In genomic region chr14:56532546-56532945, GRCh38 we compare ENCODE assay signal across 36 cellular contexts.
"Had no signal": no experiment of that assay in that cellular context is flagged by ENCODE, and none has a peak within 500 bp of the region (broad histone marks: within the 10 kb centered on the region; RNA-seq: fewer than 3 reads in every experiment).

No MANE protein-coding gene starts in this region.

- H3K27ac Mint-ChIP-seq: activated CD4-positive, alpha-beta memory T cell treated with anti-CD3 and anti-CD28 coated beads, Interleukin-2, amount 10 ng/mL, durations not matched to agents 7 days and 5 days; activated CD4-positive, alpha-beta T cell treated with anti-CD3 and anti-CD28 coated beads for 36 hours; activated CD4-positive, alpha-beta T cell treated with anti-CD3 and anti-CD28 coated beads, Interleukin-2, amount 10 ng/mL, durations not matched to agents 7 days and 5 days; activated CD8-positive, alpha-beta memory T cell treated with anti-CD3 and anti-CD28 coated beads, Interleukin-2, amount 10 ng/mL, durations not matched to agents 7 days and 5 days; activated CD8-positive, alpha-beta T cell treated with anti-CD3 and anti-CD28 coated beads, Interleukin-2, amount 10 ng/mL, durations not matched to agents 7 days and 5 days; activated naive CD4-positive, alpha-beta T cell treated with anti-CD3 and anti-CD28 coated beads, Interleukin-2, amount 10 ng/mL, durations not matched to agents 7 days and 5 days; activated naive CD4-positive, alpha-beta T cell treated with anti-CD3 and anti-CD28 coated beads, Interleukin-2, amount 50 U/mL, for 24 hours; activated naive CD8-positive, alpha-beta T cell; activated T-cell treated with anti-CD3 and anti-CD28 coated beads, Interleukin-2, amount 50 U/mL, for 24 hours; activated T-helper 2 cell treated with anti-CD3 and anti-CD28 coated beads, Interferon-gamma antibody, Interleukin-2, Interleukin-4, amounts not matched to agents 10 μg/mL and 5 μg/mL and 100 μg/mL, durations not matched to agents 14 hours and 24 hours and 36 hours; T-helper 1 cell treated with Interleukin-12 subunit alpha and Interleukin-12 subunit beta and Interleukin-4 antibody, amounts not matched to agents 30 μg/mL and 1 μg/mL, for 36 hours; T-helper 2 cell treated with Interferon-gamma antibody and Interleukin-4, amounts not matched to agents 5 μg/mL and 100 μg/mL, for 36 hours; WTC11 had no signal

- H3K9me3 ChIP-seq: adrenal gland, body of pancreas, breast epithelium had no signal

- H3K4me1 ChIP-seq: adrenal gland, body of pancreas, breast epithelium had no signal

- H3K36me3 Mint-ChIP-seq: activated CD8-positive, alpha-beta memory T cell treated with anti-CD3 and anti-CD28 coated beads, Interleukin-2, amount 10 ng/mL, durations not matched to agents 7 days and 5 days; activated naive CD4-positive, alpha-beta T cell treated with anti-CD3 and anti-CD28 coated beads, Interleukin-2, amount 10 ng/mL, durations not matched to agents 7 days and 5 days; activated naive CD4-positive, alpha-beta T cell treated with anti-CD3 and anti-CD28 coated beads, Interleukin-2, amount 50 U/mL, for 24 hours; activated naive CD8-positive, alpha-beta T cell; WTC11 had no signal

- H3K4me3 Mint-ChIP-seq: activated CD4-positive, alpha-beta memory T cell treated with anti-CD3 and anti-CD28 coated beads, Interleukin-2, amount 10 ng/mL, durations not matched to agents 7 days and 5 days; activated CD4-positive, alpha-beta T cell treated with anti-CD3 and anti-CD28 coated beads for 36 hours; activated CD4-positive, alpha-beta T cell treated with anti-CD3 and anti-CD28 coated beads, Interleukin-2, amount 10 ng/mL, durations not matched to agents 7 days and 5 days; activated CD8-positive, alpha-beta memory T cell treated with anti-CD3 and anti-CD28 coated beads, Interleukin-2, amount 10 ng/mL, durations not matched to agents 7 days and 5 days; activated CD8-positive, alpha-beta T cell treated with anti-CD3 and anti-CD28 coated beads, Interleukin-2, amount 10 ng/mL, durations not matched to agents 7 days and 5 days; activated naive CD4-positive, alpha-beta T cell treated with anti-CD3 and anti-CD28 coated beads, Interleukin-2, amount 10 ng/mL, durations not matched to agents 7 days and 5 days; activated naive CD4-positive, alpha-beta T cell treated with anti-CD3 and anti-CD28 coated beads, Interleukin-2, amount 50 U/mL, for 24 hours; activated naive CD8-positive, alpha-beta T cell; activated T-cell treated with anti-CD3 and anti-CD28 coated beads, Interleukin-2, amount 50 U/mL, for 24 hours; T-helper 1 cell treated with Interleukin-12 subunit alpha and Interleukin-12 subunit beta and Interleukin-4 antibody, amounts not matched to agents 30 μg/mL and 1 μg/mL, for 36 hours; T-helper 2 cell treated with Interferon-gamma antibody and Interleukin-4, amounts not matched to agents 5 μg/mL and 100 μg/mL, for 36 hours; WTC11 had no signal

- H3K4me1 Mint-ChIP-seq: activated CD4-positive, alpha-beta memory T cell treated with anti-CD3 and anti-CD28 coated beads, Interleukin-2, amount 10 ng/mL, durations not matched to agents 7 days and 5 days; activated CD4-positive, alpha-beta T cell treated with anti-CD3 and anti-CD28 coated beads for 36 hours; activated CD4-positive, alpha-beta T cell treated with anti-CD3 and anti-CD28 coated beads, Interleukin-2, amount 10 ng/mL, durations not matched to agents 7 days and 5 days; activated CD8-positive, alpha-beta memory T cell treated with anti-CD3 and anti-CD28 coated beads, Interleukin-2, amount 10 ng/mL, durations not matched to agents 7 days and 5 days; activated naive CD4-positive, alpha-beta T cell treated with anti-CD3 and anti-CD28 coated beads, Interleukin-2, amount 10 ng/mL, durations not matched to agents 7 days and 5 days; activated naive CD4-positive, alpha-beta T cell treated with anti-CD3 and anti-CD28 coated beads, Interleukin-2, amount 50 U/mL, for 24 hours had no signal

- H3K27me3 ChIP-seq: adrenal gland, brain microvascular endothelial cell, breast epithelium had no signal

- H3K27ac ChIP-seq: adrenal gland, body of pancreas, brain microvascular endothelial cell, breast epithelium, WERI-Rb-1 had no signal

- ATAC-seq: activated CD4-positive, alpha-beta T cell treated with anti-CD3 and anti-CD28 coated beads for 36 hours; activated CD4-positive, CD25-positive, alpha-beta regulatory T cell treated with anti-CD3 and anti-CD28 coated beads, Interleukin-2, amount 50 U/mL, for 24 hours; activated CD8-positive, alpha-beta memory T cell treated with anti-CD3 and anti-CD28 coated beads, Interleukin-2, amount 10 ng/mL, durations not matched to agents 7 days and 5 days; activated CD8-positive, alpha-beta T cell treated with anti-CD3 and anti-CD28 coated beads, Interleukin-2, amount 10 ng/mL, durations not matched to agents 7 days and 5 days; body of pancreas; WTC11 had no signal

- H3K9me3 Mint-ChIP-seq: activated CD4-positive, alpha-beta memory T cell treated with anti-CD3 and anti-CD28 coated beads, Interleukin-2, amount 10 ng/mL, durations not matched to agents 7 days and 5 days; activated CD4-positive, alpha-beta T cell treated with anti-CD3 and anti-CD28 coated beads, Interleukin-2, amount 10 ng/mL, durations not matched to agents 7 days and 5 days; activated naive CD4-positive, alpha-beta T cell treated with anti-CD3 and anti-CD28 coated beads, Interleukin-2, amount 10 ng/mL, durations not matched to agents 7 days and 5 days; activated naive CD4-positive, alpha-beta T cell treated with anti-CD3 and anti-CD28 coated beads, Interleukin-2, amount 50 U/mL, for 24 hours; activated T-cell treated with anti-CD3 and anti-CD28 coated beads, Interleukin-2, amount 50 U/mL, for 24 hours; activated T-helper 2 cell treated with anti-CD3 and anti-CD28 coated beads, Interferon-gamma antibody, Interleukin-2, Interleukin-4, amounts not matched to agents 10 μg/mL and 5 μg/mL and 100 μg/mL, durations not matched to agents 14 hours and 24 hours and 36 hours; T-helper 1 cell treated with Interleukin-12 subunit alpha and Interleukin-12 subunit beta and Interleukin-4 antibody, amounts not matched to agents 30 μg/mL and 1 μg/mL, for 36 hours; T-helper 2 cell treated with Interferon-gamma antibody and Interleukin-4, amounts not matched to agents 5 μg/mL and 100 μg/mL, for 36 hours; WTC11 had no signal

- DNase-seq: activated CD4-positive, alpha-beta memory T cell treated with anti-CD3 and anti-CD28 coated beads, Interleukin-2, amount 10 ng/mL, durations not matched to agents 7 days and 5 days; activated CD4-positive, alpha-beta T cell treated with anti-CD3 and anti-CD28 coated beads for 1 hour; activated CD4-positive, alpha-beta T cell treated with anti-CD3 and anti-CD28 coated beads for 36 hours; activated CD4-positive, alpha-beta T cell treated with anti-CD3 and anti-CD28 coated beads for 48 hours; activated CD4-positive, alpha-beta T cell treated with anti-CD3 and anti-CD28 coated beads, Interleukin-2, amount 10 ng/mL, durations not matched to agents 7 days and 5 days; activated CD4-positive, alpha-beta T cell treated with anti-CD3 and anti-CD28 coated beads, Interleukin-2, amount 50 U/mL, for 48 hours; activated CD4-positive, CD25-positive, alpha-beta regulatory T cell; activated CD8-positive, alpha-beta memory T cell treated with anti-CD3 and anti-CD28 coated beads for 24 hours; activated CD8-positive, alpha-beta memory T cell treated with anti-CD3 and anti-CD28 coated beads, Interleukin-2, amount 10 ng/mL, durations not matched to agents 7 days and 5 days; activated CD8-positive, alpha-beta memory T cell treated with anti-CD3 and anti-CD28 coated beads, Interleukin-2, amount 50 U/mL, for 48 hours; activated CD8-positive, alpha-beta T cell treated with anti-CD3 and anti-CD28 coated beads, Interleukin-2, amount 10 ng/mL, durations not matched to agents 7 days and 5 days; activated effector memory CD4-positive, alpha-beta T cell treated with Interleukin-2 at 50 U/mL for 16 hours; activated gamma-delta T cell; activated naive CD4-positive, alpha-beta T cell treated with anti-CD3 and anti-CD28 coated beads, Interleukin-2, amount 10 ng/mL, durations not matched to agents 7 days and 5 days; activated naive CD4-positive, alpha-beta T cell treated with Interleukin-2 at 50 U/mL for 16 hours; activated T-cell treated with anti-CD3 and anti-CD28 coated beads, Interleukin-2, amount 50 U/mL, for 24 hours; activated T-cell treated with anti-CD3 and anti-CD28 coated beads, Interleukin-2, amount 50 U/mL, for 48 hours; adrenal gland; amniotic stem cell; aorta; body of pancreas; brain microvascular endothelial cell; central memory CD4-positive, alpha-beta T cell; T-helper 1 cell; T-helper 2 cell; T-helper 9 cell; WERI-Rb-1 had no signal

- FAIRE-seq: astrocyte had no signal

- H3K4me3 ChIP-seq: adrenal gland, body of pancreas, breast epithelium had no signal

- H3K36me3 ChIP-seq: adrenal gland, brain microvascular endothelial cell, breast epithelium, WERI-Rb-1 had no signal
